28 cellular contexts compared by ENCODE assay signal in genomic region chr12:25394025-25394424, GRCh38.
"Had no signal": no experiment of that assay in that cellular context is flagged by ENCODE, and none has a peak within 500 bp of the region (broad histone marks: within the 10 kb centered on the region; RNA-seq: fewer than 3 reads in every experiment).

No MANE protein-coding gene starts in this region.

- ATAC-seq: mucosa of descending colon; naive thymus-derived CD4-positive, alpha-beta T cell; natural killer cell treated with Interleukin-12 subunit alpha and Interleukin-12 subunit beta and Interleukin-15 and Interleukin-18, amount 100 ng/mL, for 72 hours; pancreas; right cardiac atrium; sciatic nerve; stimulated activated naive B cell treated with anti-CD40 and anti-IgM and Interleukin-4, amounts not matched to agents 10 μg/mL and 1 μg/mL and 100 μg/mL, for 72 hours; stimulated activated naive CD8-positive, alpha-beta T cell treated with anti-CD3 and anti-CD28 coated beads, Interleukin-15, Interleukin-2, amounts not matched to agents 100 U/mL and 50 U/mL, for 24 hours; upper lobe of right lung had no signal

- H3K4me3 Mint-ChIP-seq: memory B cell; naive thymus-derived CD4-positive, alpha-beta T cell; natural killer cell treated with Interleukin-12 subunit alpha and Interleukin-12 subunit beta and Interleukin-15 and Interleukin-18, amount 100 ng/mL, for 72 hours; stimulated activated naive B cell treated with anti-CD40 and anti-IgM and Interleukin-4, amounts not matched to agents 10 μg/mL and 1 μg/mL and 100 μg/mL, for 72 hours had no signal

- H2AFZ ChIP-seq: hepatocyte had no signal

- H3K4me1 ChIP-seq: left ventricle myocardium inferior, pancreas, prostate gland, stomach, suprapubic skin, tibial artery, upper lobe of right lung had no signal

- DNase-seq: islet precursor cell; left ventricle myocardium inferior; midbrain; mucosa of descending colon; naive thymus-derived CD4-positive, alpha-beta T cell; pancreas; posterior cingulate gyrus; retina; right cardiac atrium; stimulated activated CD4-positive, alpha-beta T cell treated with anti-CD3 and anti-CD28 coated beads, Interleukin-12 subunit alpha, Interleukin-12 subunit beta, amount 100 ng/mL, for 4 hours; stimulated activated CD4-positive, alpha-beta T cell treated with anti-CD3 and anti-CD28 coated beads, Interleukin-15, amount 100 ng/mL, for 24 hours; stimulated activated CD4-positive, alpha-beta T cell treated with anti-CD3 and anti-CD28 coated beads, Interleukin-2, amount 100 ng/mL, for 24 hours; stimulated activated CD4-positive, alpha-beta T cell treated with anti-CD3 and anti-CD28 coated beads, Interleukin-4, amount 100 ng/mL, for 1 hour; stimulated activated naive B cell treated with anti-CD40 and anti-IgM and Interleukin-4, amounts not matched to agents 10 μg/mL and 1 μg/mL and 100 μg/mL, for 72 hours; stimulated activated naive CD8-positive, alpha-beta T cell treated with anti-CD3 and anti-CD28 coated beads, Interleukin-15, Interleukin-2, amounts not matched to agents 100 U/mL and 50 U/mL, for 24 hours; stomach; tibial artery; trophoblast cell; upper lobe of right lung had no signal

- H3K36me3 ChIP-seq: left ventricle myocardium inferior, pancreas, prostate gland, stomach, suprapubic skin, thoracic aorta, tibial artery, upper lobe of right lung had no signal

- H3K4me2 ChIP-seq: hepatocyte had no signal

- H3K9me3 Mint-ChIP-seq: memory B cell; naive thymus-derived CD4-positive, alpha-beta T cell; natural killer cell treated with Interleukin-12 subunit alpha and Interleukin-12 subunit beta and Interleukin-15 and Interleukin-18, amount 100 ng/mL, for 72 hours had no signal

- H3K27ac ChIP-seq: hepatocyte, left ventricle myocardium inferior, pancreas, prostate gland, skin epidermis, stomach, suprapubic skin, thoracic aorta, tibial artery, upper lobe of right lung had no signal

- H3K27me3 Mint-ChIP-seq: memory B cell; stimulated activated naive B cell treated with anti-CD40 and anti-IgM and Interleukin-4, amounts not matched to agents 10 μg/mL and 1 μg/mL and 100 μg/mL, for 72 hours had no signal

- H3K27ac Mint-ChIP-seq: memory B cell; natural killer cell treated with Interleukin-12 subunit alpha and Interleukin-12 subunit beta and Interleukin-15 and Interleukin-18, amount 100 ng/mL, for 72 hours; stimulated activated naive B cell treated with anti-CD40 and anti-IgM and Interleukin-4, amounts not matched to agents 10 μg/mL and 1 μg/mL and 100 μg/mL, for 72 hours had no signal

- H3K9me3 ChIP-seq: left ventricle myocardium inferior, mucosa of descending colon, pancreas, prostate gland, stomach, suprapubic skin, thoracic aorta, tibial artery, upper lobe of right lung had no signal

- H3K79me2 ChIP-seq: hepatocyte had no signal

- FAIRE-seq: pancreas, urothelium cell line had no signal

- H3K36me3 Mint-ChIP-seq: memory B cell; natural killer cell treated with Interleukin-12 subunit alpha and Interleukin-12 subunit beta and Interleukin-15 and Interleukin-18, amount 100 ng/mL, for 72 hours; stimulated activated naive B cell treated with anti-CD40 and anti-IgM and Interleukin-4, amounts not matched to agents 10 μg/mL and 1 μg/mL and 100 μg/mL, for 72 hours had no signal

- H3K27me3 ChIP-seq: hepatocyte, pancreas, stomach, suprapubic skin, tibial artery, upper lobe of right lung had no signal

- H3K4me3 ChIP-seq: hepatocyte, left ventricle myocardium inferior, mucosa of descending colon, pancreas, prostate gland, skin epidermis, stomach, suprapubic skin, thoracic aorta, tibial artery, upper lobe of right lung had no signal
